Comparison of ENCODE assay signal across 17 cellular contexts in the genomic region with DNA sequence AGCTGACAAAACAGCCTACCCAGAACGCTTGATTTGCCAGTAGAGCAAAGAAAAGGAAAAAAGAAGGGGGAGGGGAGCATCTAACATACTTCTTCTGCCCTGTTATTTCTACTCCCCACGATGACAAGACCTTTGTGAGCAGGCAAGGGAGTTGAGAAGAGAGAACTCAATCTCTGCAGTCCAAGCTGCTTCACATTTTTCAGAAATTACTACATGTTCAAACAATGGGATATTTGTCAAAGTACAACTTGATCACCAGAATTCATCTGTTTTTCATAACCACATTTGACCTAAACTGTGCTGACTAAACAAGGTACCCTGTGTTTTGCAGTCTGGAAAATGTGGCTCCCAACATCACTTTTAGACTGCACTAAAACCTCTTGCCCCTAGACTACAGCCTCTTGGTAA.
DNase-seq lines count a peak whose midpoint lies in the region; ATAC-seq and TF ChIP-seq lines count a peak whose summit lies in the region.
"Had no signal": no experiment of that assay in that cellular context is flagged by ENCODE, and none has a peak within 500 bp of the region (broad histone marks: within the 10 kb centered on the region; RNA-seq: fewer than 3 reads in every experiment).

No MANE protein-coding gene starts in this region.

- BruUV-seq in mammary epithelial cell (replicated peaks; lab: Mats Ljungman, UMichigan): no TSS peak

- in situ Hi-C loops in mammary epithelial cell (cut with MboI; ENCODE audit: low sequenced_read_pairs in 2 of 2): no loop called here

- peak overlapping the region; percentile 72 for H3K27ac Mint-ChIP-seq in WTC11
- no peak overlapping the region for H3K27ac Mint-ChIP-seq in effector memory CD8-positive, alpha-beta T cell
- H3K27ac Mint-ChIP-seq: activated T-helper 2 cell treated with anti-CD3 and anti-CD28 coated beads, Interferon-gamma antibody, Interleukin-2, Interleukin-4, amounts not matched to agents 10 μg/mL and 5 μg/mL and 100 μg/mL, durations not matched to agents 14 hours and 24 hours and 36 hours; natural killer cell treated with Interleukin-12 subunit alpha and Interleukin-12 subunit beta and Interleukin-15 and Interleukin-18, amount 100 ng/mL, for 72 hours; T-helper 1 cell treated with Interleukin-12 subunit alpha and Interleukin-12 subunit beta and Interleukin-4 antibody, amounts not matched to agents 30 μg/mL and 1 μg/mL, for 36 hours had no signal

- no peaks in the 10 kb centered on the region for H3K79me2 ChIP-seq in mammary epithelial cell (ENCODE audit: insufficient read depth, low read length)

- no peak for TF ChIP-seq POLR2A in breast epithelium (IDR thresholded peaks at IDR 0.05)

- H3K4me3 ChIP-seq in mammary epithelial cell (replicated peaks in 1 of 3; ENCODE audit: insufficient read depth in 1 of 3, low read depth in 2 of 3, low read length in 3 of 3) (no peak overlapping the region), breast epithelium (no peak overlapping the region)
- H3K4me3 ChIP-seq: esophagus squamous epithelium, upper lobe of right lung had no signal

- no peak overlapping the region for H3K4me3 Mint-ChIP-seq in WTC11
- H3K4me3 Mint-ChIP-seq in effector memory CD8-positive, alpha-beta T cell: no peak overlapping the region
- H3K4me3 Mint-ChIP-seq: natural killer cell treated with Interleukin-12 subunit alpha and Interleukin-12 subunit beta and Interleukin-15 and Interleukin-18, amount 100 ng/mL, for 72 hours; T-helper 1 cell treated with Interleukin-12 subunit alpha and Interleukin-12 subunit beta and Interleukin-4 antibody, amounts not matched to agents 30 μg/mL and 1 μg/mL, for 36 hours had no signal

- no peak overlapping the region for H3K9ac ChIP-seq in mammary epithelial cell (ENCODE audit: insufficient read depth, low read length)

- no peaks in the 10 kb centered on the region for H3K27me3 Mint-ChIP-seq in WTC11 (ENCODE audit: low read depth)
- no peaks in the 10 kb centered on the region for H3K27me3 Mint-ChIP-seq in effector memory CD8-positive, alpha-beta T cell
- H3K27me3 Mint-ChIP-seq: natural killer cell treated with Interleukin-12 subunit alpha and Interleukin-12 subunit beta and Interleukin-15 and Interleukin-18, amount 100 ng/mL, for 72 hours had no signal

- peak overlapping the region; percentile 24 for H3K4me2 ChIP-seq in mammary epithelial cell (ENCODE audit: insufficient read depth, low read depth, low read length)

- ATAC-seq in WTC11: peak; percentile 53
- ATAC-seq in foreskin keratinocyte: no peak
- ATAC-seq in effector memory CD8-positive, alpha-beta T cell (replicated peaks): no peak
- no peak for ATAC-seq in GM21423 (IDR thresholded peaks at IDR 0.05; ENCODE audit: unreplicated experiment)
- ATAC-seq: natural killer cell treated with Interleukin-12 subunit alpha and Interleukin-12 subunit beta and Interleukin-15 and Interleukin-18, amount 100 ng/mL, for 72 hours; upper lobe of right lung had no signal

- 20% methylated on average over 2 of the region's 2 CpGs for WGBS in mammary epithelial cell (ENCODE audit: low coverage, missing lambda C conversion rate)

- H3K4me1 Mint-ChIP-seq in WTC11: peaks cover 32% of the 10 kb centered on the region
- no peaks in the 10 kb centered on the region for H3K4me1 Mint-ChIP-seq in effector memory CD8-positive, alpha-beta T cell (ENCODE audit: low read depth in 2 of 2)

- no peaks in the 10 kb centered on the region for H3K36me3 Mint-ChIP-seq in WTC11
- no peaks in the 10 kb centered on the region for H3K36me3 Mint-ChIP-seq in effector memory CD8-positive, alpha-beta T cell (ENCODE audit: insufficient read depth)
- H3K36me3 Mint-ChIP-seq: natural killer cell treated with Interleukin-12 subunit alpha and Interleukin-12 subunit beta and Interleukin-15 and Interleukin-18, amount 100 ng/mL, for 72 hours had no signal

- H3K27ac ChIP-seq in mammary epithelial cell (ENCODE audit: insufficient read depth, low read depth, low read length) (no peak overlapping the region), breast epithelium (no peak overlapping the region), foreskin keratinocyte (no peak overlapping the region)
- H3K27ac ChIP-seq: esophagus squamous epithelium, upper lobe of right lung had no signal

- DNase-seq in mammary epithelial cell: peak; percentile 84
- no peak for DNase-seq in breast epithelium (ENCODE audit: low spot score in 2 of 2)
- no peak for DNase-seq in WTC11 (ENCODE audit: low spot score)
- DNase-seq in foreskin keratinocyte: peak; percentile 51 to 75
- DNase-seq in stromal cell of bone marrow (ENCODE audit: low read depth): peak; percentile 13
- DNase-seq in effector memory CD8-positive, alpha-beta T cell: no peak
- no peak for DNase-seq in GM10266 (ENCODE audit: extremely low spot score)
- DNase-seq: activated CD4-positive, alpha-beta T cell treated with anti-CD3 and anti-CD28 coated beads, Interleukin-2, amount 50 U/mL, for 1 hour; esophagus squamous epithelium; islet precursor cell; KBM-7; NCI-H187 treated with DMSO at 0.1 percent for 48 hours; upper lobe of right lung had no signal

- H3K9me3 Mint-ChIP-seq in WTC11: no peaks in the 10 kb centered on the region; the same call in 1 of the 2 replicates
- H3K9me3 Mint-ChIP-seq in effector memory CD8-positive, alpha-beta T cell: no peaks in the 10 kb centered on the region
- H3K9me3 Mint-ChIP-seq: activated T-helper 2 cell treated with anti-CD3 and anti-CD28 coated beads, Interferon-gamma antibody, Interleukin-2, Interleukin-4, amounts not matched to agents 10 μg/mL and 5 μg/mL and 100 μg/mL, durations not matched to agents 14 hours and 24 hours and 36 hours; T-helper 1 cell treated with Interleukin-12 subunit alpha and Interleukin-12 subunit beta and Interleukin-4 antibody, amounts not matched to agents 30 μg/mL and 1 μg/mL, for 36 hours had no signal

- no peaks in the 10 kb centered on the region for H3K36me3 ChIP-seq in mammary epithelial cell (ENCODE audit: insufficient read depth, low read length)
- H3K36me3 ChIP-seq in breast epithelium: no peaks in the 10 kb centered on the region
- H3K36me3 ChIP-seq: esophagus squamous epithelium, upper lobe of right lung had no signal

- H3K4me1 ChIP-seq in mammary epithelial cell (ENCODE audit: insufficient read depth, low read length) (peaks cover 4% of the 10 kb centered on the region), breast epithelium (no peaks in the 10 kb centered on the region), foreskin keratinocyte (peaks cover 11% of the 10 kb centered on the region)
- H3K4me1 ChIP-seq: esophagus squamous epithelium, upper lobe of right lung had no signal

- no peak overlapping the region for H2AFZ ChIP-seq in mammary epithelial cell (ENCODE audit: low read depth, low read length)

- H3K27me3 ChIP-seq in mammary epithelial cell (ENCODE audit: insufficient read depth, low read length): no peaks in the 10 kb centered on the region
- H3K27me3 ChIP-seq in breast epithelium: no peaks in the 10 kb centered on the region
- H3K27me3 ChIP-seq in foreskin keratinocyte: no peaks in the 10 kb centered on the region
- H3K27me3 ChIP-seq: esophagus squamous epithelium, upper lobe of right lung had no signal

- CTCF ChIA-PET in mammary epithelial cell (lab: Charles Lee; ENCODE audit: low non-redundant PET) (interaction anchor here (0.6 kb wide), 1 partner anchor 819 kb away, joined by 3 read pairs; no protein-coding TSS in a partner anchor), WTC11 (lab: Charles Lee) (interaction anchor here (0.6 to 1.1 kb wide), 2 partner anchors 12 to 41 kb away, joined by 3 to 6 read pairs; no protein-coding TSS in a partner anchor)

- POLR2A ChIA-PET in WTC11 (lab: Charles Lee): no interaction called here

- H4K20me1 ChIP-seq in mammary epithelial cell (ENCODE audit: insufficient read depth, low read length): no peaks in the 10 kb centered on the region

- H3K9me3 ChIP-seq in mammary epithelial cell (replicated peaks; ENCODE audit: insufficient read depth, low read length) (no peaks in the 10 kb centered on the region), breast epithelium (no peaks in the 10 kb centered on the region)
- H3K9me3 ChIP-seq: esophagus squamous epithelium, upper lobe of right lung had no signal

- intact Hi-C loops in mammary epithelial cell (cut with micrococcal nuclease): no loop called here
- intact Hi-C loops in breast epithelium (cut with DNase I; ENCODE audit: low total_unique reads): no loop called here

- TF ChIP-seq CTCF in mammary epithelial cell (conservative IDR thresholded peaks at IDR 0.05 in 1 of 2, IDR thresholded peaks at IDR 0.05 in 1 of 2; ENCODE audit: extremely low read depth in 1 of 2, insufficient read depth in 1 of 2, low read depth in 1 of 2, low read length in 2 of 2) (no peak), breast epithelium (IDR thresholded peaks at IDR 0.05) (no peak), WTC11 (IDR thresholded peaks at IDR 0.05) (no peak), foreskin keratinocyte (conservative IDR thresholded peaks at IDR 0.05) (no peak), GM10266 (IDR thresholded peaks at IDR 0.05; ENCODE audit: control insufficient read depth, insufficient read depth, low read depth, missing control alignments) (no peak)

- dilution Hi-C loops in mammary epithelial cell (cut with HindIII; ENCODE audit: low sequenced_read_pairs): no loop called here

TF ChIP-seq in WTC11, 78 proteins besides CTCF, POLR2A, EP300 and RAD21:
- TF ChIP-seq, protein P1, sequence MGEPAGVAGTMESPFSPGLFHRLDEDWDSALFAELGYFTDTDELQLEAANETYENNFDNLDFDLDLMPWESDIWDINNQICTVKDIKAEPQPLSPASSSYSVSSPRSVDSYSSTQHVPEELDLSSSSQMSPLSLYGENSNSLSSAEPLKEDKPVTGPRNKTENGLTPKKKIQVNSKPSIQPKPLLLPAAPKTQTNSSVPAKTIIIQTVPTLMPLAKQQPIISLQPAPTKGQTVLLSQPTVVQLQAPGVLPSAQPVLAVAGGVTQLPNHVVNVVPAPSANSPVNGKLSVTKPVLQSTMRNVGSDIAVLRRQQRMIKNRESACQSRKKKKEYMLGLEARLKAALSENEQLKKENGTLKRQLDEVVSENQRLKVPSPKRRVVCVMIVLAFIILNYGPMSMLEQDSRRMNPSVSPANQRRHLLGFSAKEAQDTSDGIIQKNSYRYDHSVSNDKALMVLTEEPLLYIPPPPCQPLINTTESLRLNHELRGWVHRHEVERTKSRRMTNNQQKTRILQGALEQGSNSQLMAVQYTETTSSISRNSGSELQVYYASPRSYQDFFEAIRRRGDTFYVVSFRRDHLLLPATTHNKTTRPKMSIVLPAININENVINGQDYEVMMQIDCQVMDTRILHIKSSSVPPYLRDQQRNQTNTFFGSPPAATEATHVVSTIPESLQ (CRISPR knock-in tag; IDR thresholded peaks at IDR 0.05): no peak
TF ChIP-seq in WTC11: peak in this region for 0.

Comparison
In these comparisons a context has a peak if more than half of its experiments do, and no peak if none do; other contexts are left out.
1. DNase-seq: peak in mammary epithelial cell (single experiment), foreskin keratinocyte (2 of 2) and stromal cell of bone marrow (single experiment); none in breast epithelium (0 of 2), WTC11 (single experiment), effector memory CD8-positive, alpha-beta T cell (0 of 3) and GM10266 (single experiment).